ENCODE assay signal across 9 cellular contexts in the genomic region with DNA sequence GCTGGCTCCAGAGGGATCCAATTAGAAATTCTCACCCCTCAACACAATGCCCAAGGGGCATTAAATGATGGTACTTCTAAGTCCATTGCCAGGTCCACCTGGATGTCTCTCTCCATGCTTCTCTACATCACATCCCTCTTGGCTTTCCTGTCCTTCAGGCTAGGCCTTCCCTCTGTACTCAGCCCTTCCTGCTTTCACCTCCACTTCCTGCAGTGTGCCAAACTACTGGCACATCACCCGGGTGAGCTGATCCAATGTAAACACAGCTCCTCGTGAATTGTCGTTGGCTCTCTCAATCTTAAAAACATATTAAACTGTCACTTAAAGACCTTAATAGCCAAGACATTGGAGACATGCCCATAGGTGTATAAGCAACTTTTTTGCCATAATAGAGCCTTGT. TPM values are rescaled to one million over a fixed set of nuclear protein-coding genes. Genes with fewer than 3 reads are reported as not detected.
DNase-seq lines count a peak whose midpoint lies in the region; ATAC-seq and TF ChIP-seq lines count a peak whose summit lies in the region.
"Had no signal": no experiment of that assay in that cellular context is flagged by ENCODE, and none has a peak within 500 bp of the region (broad histone marks: within the 10 kb centered on the region; RNA-seq: fewer than 3 reads in every experiment).

No MANE protein-coding gene starts in this region.

- in situ Hi-C loops in gastrocnemius medialis (cut with MboI; ENCODE audit: low sequenced_read_pairs in 4 of 4), result loop anchor here in 2 of 4 donors (10.0 kb wide), 1 partner anchor 89 kb away; no protein-coding TSS in a partner anchor

- H3K4me3 ChIP-seq in esophagus squamous epithelium, result peak overlapping the region in 2 of 4 donors; percentile 5 to 54
- peak overlapping the region in 3 of 4 donors; percentile 46 to 66 (median 63) for H3K4me3 ChIP-seq in gastrocnemius medialis

- H3K27me3 ChIP-seq in esophagus squamous epithelium (no peaks in the 10 kb centered on the region), gastrocnemius medialis (no peaks in the 10 kb centered on the region)

- DNase-seq in DMS153 (lab: John Stamatoyannopoulos, UW) (peak; percentile 44), NCI-H2029 treated with DMSO at 0.1 percent for 48 hours (lab: John Stamatoyannopoulos, UW) (peak; percentile 93), esophagus squamous epithelium (lab: John Stamatoyannopoulos, UW) (no peak), gastrocnemius medialis (no peak), NCI-H187 (lab: John Stamatoyannopoulos, UW) (no peak), NCI-H2227 (lab: John Stamatoyannopoulos, UW; ENCODE audit: unreplicated experiment) (no peak)
- DNase-seq in naive thymus-derived CD8-positive, alpha-beta T cell, result no peak
- DNase-seq: caudate nucleus had no signal

- intact Hi-C loops in esophagus squamous epithelium (cut with DNase I), result no loop called here
- intact Hi-C loops in gastrocnemius medialis (cut with DNase I; ENCODE audit: low total_unique reads), result no loop called here

- H3K27ac ChIP-seq in esophagus squamous epithelium (peak overlapping the region; percentile 3 to 75 (median 19)), gastrocnemius medialis (peak overlapping the region; percentile 89 to 97 (median 94))

- H3K27ac Mint-ChIP-seq in naive thymus-derived CD8-positive, alpha-beta T cell, result no peak overlapping the region

- H3K4me1 ChIP-seq in esophagus squamous epithelium (peaks cover 15 to 92% (median 23%) of the 10 kb centered on the region in 3 donors), gastrocnemius medialis (peaks cover 80% of the 10 kb centered on the region in 2 donors)

- ATAC-seq in gastrocnemius medialis (no peak), GM21423 (IDR thresholded peaks at IDR 0.05; ENCODE audit: unreplicated experiment) (no peak)
- no peak for ATAC-seq in naive thymus-derived CD8-positive, alpha-beta T cell

- TF ChIP-seq POLR2A in esophagus squamous epithelium (IDR thresholded peaks at IDR 0.05) (no peak), gastrocnemius medialis (IDR thresholded peaks at IDR 0.05) (no peak)

- H3K27me3 Mint-ChIP-seq in naive thymus-derived CD8-positive, alpha-beta T cell, result peaks cover 0 to 12% (median 0%) of the 10 kb centered on the region in 5 donors

- TF ChIP-seq CTCF in esophagus squamous epithelium (IDR thresholded peaks at IDR 0.05) (no peak), gastrocnemius medialis (IDR thresholded peaks at IDR 0.05 in 4 of 5, conservative IDR thresholded peaks at IDR 0.05 in 1 of 5) (no peak)

- no peaks in the 10 kb centered on the region for H3K36me3 Mint-ChIP-seq in naive thymus-derived CD8-positive, alpha-beta T cell

- H3K9me3 Mint-ChIP-seq in naive thymus-derived CD8-positive, alpha-beta T cell, result no peaks in the 10 kb centered on the region

- H3K36me3 ChIP-seq in esophagus squamous epithelium (peaks cover 0 to 20% (median 0%) of the 10 kb centered on the region in 3 donors), gastrocnemius medialis (no peaks in the 10 kb centered on the region)

- no peaks in the 10 kb centered on the region for H3K9me3 ChIP-seq in esophagus squamous epithelium
- H3K9me3 ChIP-seq in gastrocnemius medialis, result no peaks in the 10 kb centered on the region

- POLR2A ChIA-PET in naive thymus-derived CD8-positive, alpha-beta T cell (lab: Charles Lee), result no interaction called here

- no peak overlapping the region for H3K4me3 Mint-ChIP-seq in naive thymus-derived CD8-positive, alpha-beta T cell

- WGBS in esophagus squamous epithelium, 2 donors, result 8 to 22% methylated on average over 3 of the region's 3 CpGs

- H3K4me1 Mint-ChIP-seq in naive thymus-derived CD8-positive, alpha-beta T cell, result peaks cover 6 to 14% (median 8%) of the 10 kb centered on the region in 4 donors

RNA-seq across cellular contexts. Expression of a gene that starts 4.0 kb away (rescaled TPM):
- total RNA-seq in esophagus squamous epithelium (10 to 100 TPM; 23.3 to 52.8 (median 34.8) TPM), gastrocnemius medialis (100 to 1,000 TPM in 3 of 4 donors, 10 to 100 TPM in 1; 96.0 to 581 (median 167) TPM)
- not detected for total RNA-seq in naive thymus-derived CD8-positive, alpha-beta T cell
- 1 to 10 TPM in 1 of 3 donors, not detected in 2; 1.2 TPM for polyA plus RNA-seq in naive thymus-derived CD8-positive, alpha-beta T cell

Comparison
In these comparisons a context has a peak if more than half of its experiments do, and no peak if none do; other contexts are left out.
1. DNase-seq: peak in DMS153 (single experiment) and NCI-H2029 treated with DMSO at 0.1 percent for 48 hours (single experiment); none in esophagus squamous epithelium (single experiment), gastrocnemius medialis (0 of 2), NCI-H187 (0 of 2), naive thymus-derived CD8-positive, alpha-beta T cell (0 of 10) and NCI-H2227 (single experiment).
2. RNA of a gene that starts 4.0 kb away (total RNA-seq): 96.0 to 581 TPM in gastrocnemius medialis and 23.3 to 52.8 TPM in esophagus squamous epithelium; not detected in naive thymus-derived CD8-positive, alpha-beta T cell; every median in the first group is over 10 times any median in the second.